In genomic region chr3:171354706-171355582, GRCh38 we compare ENCODE assay signal across 16 cellular contexts.
A peak's percentile ranks its signal among the peaks of the same experiment; 100 is the strongest.
DNase-seq lines count a peak whose midpoint lies in the region; ATAC-seq, FAIRE-seq and TF ChIP-seq lines count a peak whose summit lies in the region.
"Had no signal": no experiment of that assay in that cellular context is flagged by ENCODE, and none has a peak within 500 bp of the region (broad histone marks: within the 10 kb centered on the region; RNA-seq: fewer than 3 reads in every experiment).

No MANE protein-coding gene starts in this region.

- ATAC-seq in upper lobe of left lung (ENCODE audit: low FRiP score in 2 of 2): peak; percentile 45 to 78

- H3K4me1 ChIP-seq in breast epithelium: no peaks in the 10 kb centered on the region
- peaks cover 61% of the 10 kb centered on the region for H3K4me1 ChIP-seq in keratinocyte (ENCODE audit: control insufficient read depth, extremely low read depth, insufficient read depth, low read length)
- peaks cover 0 to 34% (median 9%) of the 10 kb centered on the region in 4 donors for H3K4me1 ChIP-seq in upper lobe of left lung
- H3K4me1 ChIP-seq in H9 (ENCODE audit: insufficient read depth, low read length): peaks cover 3% of the 10 kb centered on the region; the same call in 1 of the 2 replicates

- H2AFZ ChIP-seq in keratinocyte (ENCODE audit: control insufficient read depth, low read length) (no peak overlapping the region), H9 (ENCODE audit: low read length) (no peak overlapping the region)

- peak; percentile 67 for FAIRE-seq in keratinocyte (lab: Jason Lieb, UNC)

- H3K4ac ChIP-seq in H9 (ENCODE audit: low read depth, low read length): no peak overlapping the region

- H3K27me3 Mint-ChIP-seq in MCF 10A (ENCODE audit: insufficient read depth, unreplicated experiment): no peaks in the 10 kb centered on the region
- H3K27me3 Mint-ChIP-seq in H9 (ENCODE audit: low read depth): no peaks in the 10 kb centered on the region
- peaks cover 1% of the 10 kb centered on the region for H3K27me3 Mint-ChIP-seq in glutamatergic neuron (ENCODE audit: unreplicated experiment)

- no peak overlapping the region for H2BK5ac ChIP-seq in H9 (ENCODE audit: insufficient read length, low read length)

- H3K9me3 Mint-ChIP-seq in MCF 10A (ENCODE audit: unreplicated experiment): no peaks in the 10 kb centered on the region
- H3K9me3 Mint-ChIP-seq in H9: no peaks in the 10 kb centered on the region
- no peaks in the 10 kb centered on the region for H3K9me3 Mint-ChIP-seq in glutamatergic neuron (ENCODE audit: unreplicated experiment)
- H3K9me3 Mint-ChIP-seq: activated naive CD4-positive, alpha-beta T cell treated with anti-CD3 and anti-CD28 coated beads for 36 hours had no signal

- CTCF ChIA-PET in MCF 10A (lab: Yijun Ruan, JAX): interaction anchor here (0.6 to 1.6 kb wide), 4 partner anchors 16 to 1150 kb away, joined by 3 to 7 read pairs (median 5); no protein-coding TSS in a partner anchor

- no peak overlapping the region for H3K4me3 Mint-ChIP-seq in MCF 10A (ENCODE audit: unreplicated experiment)
- no peak overlapping the region; a peak in 1 of 5 replicates for H3K4me3 Mint-ChIP-seq in H9
- no peak overlapping the region for H3K4me3 Mint-ChIP-seq in glutamatergic neuron (ENCODE audit: unreplicated experiment)
- H3K4me3 Mint-ChIP-seq: activated naive CD4-positive, alpha-beta T cell treated with anti-CD3 and anti-CD28 coated beads for 36 hours had no signal

- no peak overlapping the region for H2BK20ac ChIP-seq in H9 (ENCODE audit: low read depth, low read length, poor library complexity, severe bottlenecking)

- DNase-seq in MCF 10A (ENCODE audit: unreplicated experiment) (peak; percentile 47), breast epithelium (ENCODE audit: low spot score in 2 of 2) (no peak), amniotic epithelial cell (ENCODE audit: low read depth) (peak; percentile 88), keratinocyte (ENCODE audit: low read depth, low spot score) (no peak), upper lobe of left lung (peak in 1 of 2 donors; percentile 70), H9 (no peak), HUDEP-2 (lab: John Stamatoyannopoulos, UW; ENCODE audit: unreplicated experiment in 76 of 76) (no peak), glutamatergic neuron (no peak)
- DNase-seq: activated naive CD4-positive, alpha-beta T cell treated with anti-CD3 and anti-CD28 coated beads for 36 hours; cerebellar nuclear complex; Kasumi-1; NCI-H1694 treated with DMSO at 0.1 percent for 48 hours; Right ventricle myocardium superior; testis had no signal

- no peak overlapping the region for H4K91ac ChIP-seq in H9 (ENCODE audit: insufficient read length, low read depth, low read length)

- no peaks in the 10 kb centered on the region for H3K36me3 Mint-ChIP-seq in MCF 10A (ENCODE audit: insufficient read depth, unreplicated experiment)
- H3K36me3 Mint-ChIP-seq in H9 (ENCODE audit: insufficient read depth in 1 of 3, low read depth in 3 of 3): no peaks in the 10 kb centered on the region
- H3K36me3 Mint-ChIP-seq in glutamatergic neuron (ENCODE audit: unreplicated experiment): no peaks in the 10 kb centered on the region

- no peaks in the 10 kb centered on the region for H3K79me1 ChIP-seq in H9 (ENCODE audit: insufficient read depth, low read depth, low read length, poor library complexity, severe bottlenecking)

- no peak overlapping the region for H2AK5ac ChIP-seq in H9 (ENCODE audit: insufficient read length, low read length)

- TF ChIP-seq CTCF in MCF 10A (IDR thresholded peaks at IDR 0.05; ENCODE audit: unreplicated experiment) (no peak), breast epithelium (IDR thresholded peaks at IDR 0.05) (no peak), keratinocyte (optimal IDR thresholded peaks at IDR 0.05 in 1 of 3, IDR thresholded peaks at IDR 0.05 in 1 of 3, conservative IDR thresholded peaks at IDR 0.05 in 1 of 3; ENCODE audit: extremely low read depth in 1 of 3, insufficient read depth in 2 of 3, low read length in 3 of 3) (no peak), upper lobe of left lung (IDR thresholded peaks at IDR 0.05) (no peak), H9 (conservative IDR thresholded peaks at IDR 0.05) (no peak), glutamatergic neuron (IDR thresholded peaks at IDR 0.05; ENCODE audit: partially characterized antibody, unreplicated experiment) (no peak)

- H4K8ac ChIP-seq in H9 (replicated peaks; ENCODE audit: insufficient read length, low read depth, low read length): no peak overlapping the region

- H3K14ac ChIP-seq in H9 (ENCODE audit: insufficient read depth, low read length): no peak overlapping the region

- H3K4me1 Mint-ChIP-seq in MCF 10A (ENCODE audit: insufficient read depth, unreplicated experiment): peaks cover 64% of the 10 kb centered on the region
- H3K4me1 Mint-ChIP-seq in H9: peaks cover 20 to 27% of the 10 kb centered on the region in 2 experiments
- H3K4me1 Mint-ChIP-seq in glutamatergic neuron (ENCODE audit: low read depth, unreplicated experiment): no peaks in the 10 kb centered on the region

- H3K27ac ChIP-seq in breast epithelium: no peak overlapping the region
- peak overlapping the region; percentile 82 for H3K27ac ChIP-seq in keratinocyte (ENCODE audit: control insufficient read depth, insufficient read depth, low read length)
- H3K27ac ChIP-seq in upper lobe of left lung: peak overlapping the region in 3 of 4 donors; percentile 61 to 74 (median 71)
- H3K27ac ChIP-seq in H9 (ENCODE audit: insufficient read length, low read depth, low read length): no peak overlapping the region
- H3K27ac ChIP-seq: esophagus muscularis mucosa had no signal

- H3K27ac Mint-ChIP-seq in MCF 10A (ENCODE audit: low read depth, unreplicated experiment) (peak overlapping the region; percentile 74), H9 (0 out of 7 replicates have a peak overlapping the region, but pooled peaks of 1 of the 3 experiments have one; percentile 19), glutamatergic neuron (ENCODE audit: unreplicated experiment) (no peak overlapping the region)
- H3K27ac Mint-ChIP-seq: activated naive CD4-positive, alpha-beta T cell treated with anti-CD3 and anti-CD28 coated beads for 36 hours had no signal

- TF ChIP-seq EP300 in upper lobe of left lung (IDR thresholded peaks at IDR 0.05): peak in 3 of 4 donors; percentile 47 to 85 (median 73)

- intact Hi-C loops in MCF 10A (cut with micrococcal nuclease): loop anchor here (5.0 to 10.0 kb wide), 2 partner anchors 107 to 160 kb away; partner anchors contain the start of gene TNIK
- intact Hi-C loops in breast epithelium (cut with DNase I; ENCODE audit: low total_unique reads): no loop called here

- no peaks in the 10 kb centered on the region for H3K23me2 ChIP-seq in H9 (ENCODE audit: insufficient read length, low read depth, low read length, poor library complexity, severe bottlenecking)

- no peaks in the 10 kb centered on the region for H3K9me1 ChIP-seq in keratinocyte (ENCODE audit: control insufficient read depth, extremely low read depth, insufficient read depth, low read length)

- H3K9me3 ChIP-seq in breast epithelium (no peaks in the 10 kb centered on the region), keratinocyte (ENCODE audit: control insufficient read depth, low read depth, low read length) (no peaks in the 10 kb centered on the region), upper lobe of left lung (no peaks in the 10 kb centered on the region), H9 (ENCODE audit: control insufficient read depth, low read depth, low read length) (no peaks in the 10 kb centered on the region)
- H3K9me3 ChIP-seq: esophagus muscularis mucosa, HAP-1, testis had no signal

- no peak overlapping the region for H2BK15ac ChIP-seq in H9 (ENCODE audit: low read depth, low read length)

- dilution Hi-C loops in keratinocyte (cut with MboI; ENCODE audit: extremely low pct_ligation_motif_present, low sequenced_read_pairs): no loop called here

- H3K36me3 ChIP-seq in breast epithelium (no peaks in the 10 kb centered on the region), keratinocyte (ENCODE audit: control insufficient read depth in 2 of 2, extremely low read depth in 1 of 2, insufficient read depth in 2 of 2, low read length in 2 of 2) (no peaks in the 10 kb centered on the region), upper lobe of left lung (no peaks in the 10 kb centered on the region)
- H3K36me3 ChIP-seq: esophagus muscularis mucosa, HAP-1 had no signal

- H3K79me2 ChIP-seq in keratinocyte (ENCODE audit: control insufficient read depth, insufficient read depth, low read length) (no peaks in the 10 kb centered on the region), H9 (ENCODE audit: insufficient read depth, low read length) (peaks cover 4% of the 10 kb centered on the region; the same call in 1 of the 2 replicates)

- BruUV-seq in MCF 10A (replicated peaks; lab: Mats Ljungman, UMichigan): no TSS peak

- H3K27me3 ChIP-seq in breast epithelium (no peaks in the 10 kb centered on the region), keratinocyte (ENCODE audit: control insufficient read depth, extremely low read depth, insufficient read depth, low read length) (no peaks in the 10 kb centered on the region), upper lobe of left lung (no peaks in the 10 kb centered on the region), H9 (ENCODE audit: insufficient read depth, low read length) (no peaks in the 10 kb centered on the region)
- H3K27me3 ChIP-seq: esophagus muscularis mucosa, testis had no signal

- H3K9ac ChIP-seq in keratinocyte (ENCODE audit: control insufficient read depth, extremely low read depth, insufficient read depth, low read length): peak overlapping the region; percentile 18
- H3K9ac ChIP-seq in H9 (ENCODE audit: extremely low read depth, insufficient read length, low read length): no peak overlapping the region

- H4K20me1 ChIP-seq in keratinocyte (ENCODE audit: control insufficient read depth, extremely low read depth, insufficient read depth, low read length) (no peaks in the 10 kb centered on the region), H9 (ENCODE audit: control insufficient read depth, insufficient read depth, insufficient read length) (no peaks in the 10 kb centered on the region)

- peak overlapping the region; percentile 39 for H3K4me2 ChIP-seq in keratinocyte (ENCODE audit: control insufficient read depth, extremely low read depth, insufficient read depth, low read depth, low read length)
- no peak overlapping the region for H3K4me2 ChIP-seq in H9 (ENCODE audit: insufficient read depth, insufficient read length, low read length)

- H2BK120ac ChIP-seq in H9 (ENCODE audit: low read depth, low read length, poor library complexity, severe bottlenecking): no peak overlapping the region

- H3T11ph ChIP-seq in H9 (ENCODE audit: low read length): no peak overlapping the region

- H3K18ac ChIP-seq in H9 (ENCODE audit: insufficient read length, low read depth, low read length): no peak overlapping the region

- H2BK12ac ChIP-seq in H9 (ENCODE audit: insufficient read length, low read depth, low read length): no peak overlapping the region

- H3K4me3 ChIP-seq in breast epithelium: no peak overlapping the region
- H3K4me3 ChIP-seq in keratinocyte (ENCODE audit: control insufficient read depth in 2 of 3, extremely low read depth in 1 of 3, insufficient read depth in 2 of 3, low read depth in 1 of 3, low read length in 3 of 3): no peak overlapping the region
- no peak overlapping the region for H3K4me3 ChIP-seq in upper lobe of left lung
- H3K4me3 ChIP-seq: esophagus muscularis mucosa, HAP-1, testis had no signal

- H3K56ac ChIP-seq in H9 (ENCODE audit: insufficient read length, low read depth, low read length): no peak overlapping the region

- WGBS in upper lobe of left lung, 2 donors: 68 to 76% methylated on average over 4 of the region's 4 CpGs
- no CpG with 5 or more reads among the region's 4 CpGs for WGBS in H9 (ENCODE audit: extremely low coverage, insufficient read length, low lambda C conversion rate)

- POLR2A ChIA-PET in MCF 10A (lab: Yijun Ruan, JAX): interaction anchor here (0.5 to 3.9 kb wide), 13 partner anchors 10 to 219 kb away, joined by 3 to 22 read pairs (median 4); partner anchors contain the start of gene TNIK

- no peak overlapping the region for H3K23ac ChIP-seq in H9 (ENCODE audit: insufficient read length, low read depth, low read length)

- no peak for TF ChIP-seq POLR2A in breast epithelium (IDR thresholded peaks at IDR 0.05)
- peak in 1 of 4 donors; percentile 18 for TF ChIP-seq POLR2A in upper lobe of left lung (IDR thresholded peaks at IDR 0.05)

- H4K5ac ChIP-seq in H9 (ENCODE audit: insufficient read length, low read depth, low read length): no peak overlapping the region

Comparison
In these comparisons a context has a peak if more than half of its experiments do, and no peak if none do; other contexts are left out.
1. DNase-seq: peak in MCF 10A (single experiment) and amniotic epithelial cell (single experiment); none in breast epithelium (0 of 2), keratinocyte (single experiment), H9 (single experiment), HUDEP-2 (0 of 76) and glutamatergic neuron (single experiment).
2. H3K27ac ChIP-seq: peak in keratinocyte (single experiment) and upper lobe of left lung (3 of 4); none in breast epithelium (0 of 2) and H9 (single experiment).